ENCODE assay signal across 10 cellular contexts in genomic region chr2:85468704-85469349, GRCh38. TPM values are rescaled to one million over a fixed set of nuclear protein-coding genes. Genes with fewer than 3 reads are reported as not detected.
DNase-seq lines count a peak whose midpoint lies in the region; ATAC-seq and TF ChIP-seq lines count a peak whose summit lies in the region.
"Had no signal": no experiment of that assay in that cellular context is flagged by ENCODE, and none has a peak within 500 bp of the region (broad histone marks: within the 10 kb centered on the region; RNA-seq: fewer than 3 reads in every experiment).

No MANE protein-coding gene starts in this region.

- H3K27me3 ChIP-seq in WERI-Rb-1 (ENCODE audit: insufficient read depth, low read depth, severe bottlenecking): no peaks in the 10 kb centered on the region

- TF ChIP-seq CTCF in AG10803 (conservative IDR thresholded peaks at IDR 0.05; ENCODE audit: low read length): no peak
- TF ChIP-seq CTCF in chondrocyte (IDR thresholded peaks at IDR 0.05): no peak
- TF ChIP-seq CTCF in WERI-Rb-1 (IDR thresholded peaks at IDR 0.05; ENCODE audit: low read depth, low read length): no peak

- H3K4me3 Mint-ChIP-seq in chondrocyte (ENCODE audit: unreplicated experiment): no peak overlapping the region

- peak; percentile 51 for DNase-seq in AG10803 (ENCODE audit: low read depth)
- DNase-seq in chondrocyte (ENCODE audit: low spot score): no peak
- peak; percentile 75 for DNase-seq in left lobe of liver (ENCODE audit: low spot score)
- DNase-seq in WERI-Rb-1: no peak
- no peak for DNase-seq in stimulated activated CD4-positive, alpha-beta T cell treated with anti-CD3 and anti-CD28 coated beads, Interleukin-4, amount 100 ng/mL, for 1 hour
- DNase-seq: NCI-H345; stimulated activated CD4-positive, alpha-beta T cell treated with anti-CD3 and anti-CD28 coated beads, Interleukin-2, amount 100 ng/mL, for 48 hours had no signal

- no peak overlapping the region for H3K4me3 ChIP-seq in AG10803 (ENCODE audit: low read length)
- H3K4me3 ChIP-seq in WERI-Rb-1 (ENCODE audit: low read depth, low read length): no peak overlapping the region

- H3K9me3 Mint-ChIP-seq in chondrocyte (ENCODE audit: low read depth): no peaks in the 10 kb centered on the region

- H3K27ac Mint-ChIP-seq in chondrocyte (ENCODE audit: unreplicated experiment): peak overlapping the region; percentile 17

- peak; percentile 32 for ATAC-seq in HG03432 (IDR thresholded peaks at IDR 0.05; ENCODE audit: unreplicated experiment)
- ATAC-seq in left lobe of liver: peak; percentile 57
- no peak for ATAC-seq in HG03520 (IDR thresholded peaks at IDR 0.05; ENCODE audit: unreplicated experiment)
- ATAC-seq in GM21381 (IDR thresholded peaks at IDR 0.05; ENCODE audit: unreplicated experiment): no peak

- peaks cover 14% of the 10 kb centered on the region for H3K4me1 Mint-ChIP-seq in chondrocyte (ENCODE audit: low read depth)

- H3K27me3 Mint-ChIP-seq in chondrocyte (ENCODE audit: low read depth): no peaks in the 10 kb centered on the region

- H3K36me3 ChIP-seq in WERI-Rb-1: no peaks in the 10 kb centered on the region

- no peaks in the 10 kb centered on the region for H3K9me3 ChIP-seq in WERI-Rb-1 (ENCODE audit: severe bottlenecking)

- no peaks in the 10 kb centered on the region for H3K36me3 Mint-ChIP-seq in chondrocyte (ENCODE audit: low read depth)

- H3K27ac ChIP-seq in WERI-Rb-1: no peak overlapping the region

RNA-seq across cellular contexts. Expression of gene SH2D6, which starts 50.3 kb away (rescaled TPM):
- 0.47 TPM in 1 of 3 replicates, not detected in the others for total RNA-seq in chondrocyte
- total RNA-seq in left lobe of liver: 3.1 TPM

RNA-seq across cellular contexts. Expression of gene CAPG, which starts 58.7 kb away (rescaled TPM):
- total RNA-seq in chondrocyte (40.5 to 77.6 TPM (median 76.5 TPM) in 3 replicates), left lobe of liver (5.0 TPM)

Comparison
In these comparisons a context has a peak if more than half of its experiments do, and no peak if none do; other contexts are left out.
1. DNase-seq: peak in AG10803 (single experiment) and left lobe of liver (single experiment); none in chondrocyte (single experiment), WERI-Rb-1 (single experiment) and stimulated activated CD4-positive, alpha-beta T cell treated with anti-CD3 and anti-CD28 coated beads, Interleukin-4, amount 100 ng/mL, for 1 hour (single experiment).
2. ATAC-seq: peak in HG03432 (single experiment) and left lobe of liver (single experiment); none in HG03520 (single experiment) and GM21381 (single experiment).